Comparison of ENCODE assay signal across 10 cellular contexts in the genomic region with DNA sequence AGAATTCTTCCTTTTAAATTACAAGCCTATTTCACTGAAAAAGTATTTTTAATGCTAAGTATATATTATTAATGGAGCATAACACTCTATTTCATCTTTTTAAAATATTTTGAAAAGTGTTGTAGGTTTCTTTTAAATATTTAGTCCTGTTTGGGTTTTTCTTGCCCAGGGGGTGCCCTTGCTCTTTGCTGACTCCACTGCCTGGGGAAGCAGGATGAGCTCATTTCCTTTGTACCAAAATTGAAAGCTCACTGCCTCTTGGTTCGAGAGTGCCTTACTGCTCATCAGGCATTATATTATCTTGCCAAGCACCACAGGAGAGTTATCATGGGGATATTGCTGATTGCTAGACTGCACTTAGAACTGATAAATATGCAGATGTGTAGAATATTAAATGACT.
A peak's percentile ranks its signal among the peaks of the same experiment; 100 is the strongest.
DNase-seq lines count a peak whose midpoint lies in the region; ATAC-seq lines count a peak whose summit lies in the region.
"Had no signal": no experiment of that assay in that cellular context is flagged by ENCODE, and none has a peak within 500 bp of the region (broad histone marks: within the 10 kb centered on the region; RNA-seq: fewer than 3 reads in every experiment).

No MANE protein-coding gene starts in this region.

- peak; percentile 52 for ATAC-seq in GM18502 (IDR thresholded peaks at IDR 0.05; ENCODE audit: poor library complexity, unreplicated experiment)
- ATAC-seq in GM18907 (IDR thresholded peaks at IDR 0.05; ENCODE audit: unreplicated experiment), result no peak
- no peak for ATAC-seq in GM21528 (IDR thresholded peaks at IDR 0.05; ENCODE audit: low FRiP score, unreplicated experiment)

- DNase-seq in HS-5 (ENCODE audit: low read depth), result peak; percentile 14
- peak; percentile 18 for DNase-seq in amniotic stem cell (lab: John Stamatoyannopoulos, UW)
- peak; percentile 55 for DNase-seq in kidney tubule cell (ENCODE audit: low spot score)
- DNase-seq in AG08395 (ENCODE audit: low spot score), result no peak
- no peak for DNase-seq in activated T-cell treated with anti-CD3 and anti-CD28 coated beads, Interleukin-2, amount 50 U/mL, for 48 hours
- DNase-seq: activated T-cell treated with anti-CD3 and anti-CD28 coated beads for 4 hours, NCI-H1694 had no signal

Comparison
In these comparisons a context has a peak if more than half of its experiments do, and no peak if none do; other contexts are left out.
1. DNase-seq: peak in HS-5 (single experiment), amniotic stem cell (single experiment) and kidney tubule cell (single experiment); none in AG08395 (single experiment) and activated T-cell treated with anti-CD3 and anti-CD28 coated beads, Interleukin-2, amount 50 U/mL, for 48 hours (0 of 2).